ENCODE assay signal across 26 cellular contexts in the genomic region with DNA sequence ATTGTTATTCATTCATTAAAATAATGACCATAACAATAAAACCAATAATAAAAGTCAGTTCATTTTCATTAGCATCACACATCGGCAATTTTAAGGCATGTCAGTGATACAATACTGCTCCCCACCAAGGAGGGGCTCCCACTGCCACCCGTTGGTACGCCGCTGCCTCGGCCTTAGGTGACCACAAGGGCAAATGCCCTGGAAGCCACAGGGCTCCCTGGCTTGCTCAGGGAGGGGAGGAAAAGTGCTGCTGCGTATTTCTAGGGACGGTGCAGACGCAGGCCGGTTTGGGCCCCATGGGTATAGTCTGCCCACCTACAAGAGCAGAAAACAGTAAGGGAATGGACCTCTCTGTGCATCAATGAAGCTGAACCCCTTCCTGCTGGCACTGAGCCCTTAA.
"Had no signal": no experiment of that assay in that cellular context is flagged by ENCODE, and none has a peak within 500 bp of the region (broad histone marks: within the 10 kb centered on the region; RNA-seq: fewer than 3 reads in every experiment).

No MANE protein-coding gene starts in this region.

- H3K27ac ChIP-seq: left lung, lower lobe of right lung, ovary, right atrium auricular region, right lobe of liver, stomach, testis, thyroid gland, transverse colon, upper lobe of left lung, vagina had no signal

- H3K4me3 Mint-ChIP-seq: immature natural killer cell; naive thymus-derived CD8-positive, alpha-beta T cell; nephron; neural crest cell; stimulated activated naive B cell treated with anti-CD40 and anti-IgM and Interleukin-4, amounts not matched to agents 10 μg/mL and 1 μg/mL and 100 μg/mL, for 72 hours had no signal

- ATAC-seq: left colon; left lung; lower lobe of right lung; naive thymus-derived CD8-positive, alpha-beta T cell; right lobe of liver; stimulated activated naive CD8-positive, alpha-beta T cell treated with anti-CD3 and anti-CD28 coated beads, Interleukin-15, Interleukin-2, amounts not matched to agents 100 U/mL and 50 U/mL, for 24 hours had no signal

- H3K9me3 Mint-ChIP-seq: immature natural killer cell; naive thymus-derived CD8-positive, alpha-beta T cell; nephron; neural crest cell; stimulated activated naive B cell treated with anti-CD40 and anti-IgM and Interleukin-4, amounts not matched to agents 10 μg/mL and 1 μg/mL and 100 μg/mL, for 72 hours had no signal

- H3K4me1 ChIP-seq: left lung, lower lobe of right lung, right lobe of liver had no signal

- H3K9me3 ChIP-seq: left lung, lower lobe of right lung, ovary, right atrium auricular region, right lobe of liver, stomach, testis, thyroid gland, transverse colon, upper lobe of left lung, vagina had no signal

- H3K36me3 Mint-ChIP-seq: immature natural killer cell; naive thymus-derived CD8-positive, alpha-beta T cell; stimulated activated naive B cell treated with anti-CD40 and anti-IgM and Interleukin-4, amounts not matched to agents 10 μg/mL and 1 μg/mL and 100 μg/mL, for 72 hours had no signal

- DNase-seq: hypothalamus; immature natural killer cell; kidney; left colon; left lung; lower lobe of right lung; mammary epithelial cell; mesenchymal stem cell; ovary; right lobe of liver; stimulated activated CD4-positive, alpha-beta T cell treated with anti-CD3 and anti-CD28 coated beads, Interleukin-1b, Interleukin-23, amount 100 ng/mL, for 48 hours; stimulated activated CD4-positive, alpha-beta T cell treated with anti-CD3 and anti-CD28 coated beads, Interleukin-2, amount 100 ng/mL, for 48 hours; stimulated activated naive B cell treated with anti-CD40 and anti-IgM and Interleukin-4, amounts not matched to agents 10 μg/mL and 1 μg/mL and 100 μg/mL, for 72 hours; stimulated activated naive CD8-positive, alpha-beta T cell treated with anti-CD3 and anti-CD28 coated beads, Interleukin-15, Interleukin-2, amounts not matched to agents 100 U/mL and 50 U/mL, for 24 hours; stomach; testis; thyroid gland; transverse colon; upper lobe of left lung had no signal

- H3K27ac Mint-ChIP-seq: immature natural killer cell; naive thymus-derived CD8-positive, alpha-beta T cell; nephron; progenitor cell of endocrine pancreas; stimulated activated naive B cell treated with anti-CD40 and anti-IgM and Interleukin-4, amounts not matched to agents 10 μg/mL and 1 μg/mL and 100 μg/mL, for 72 hours had no signal

- H3K4me3 ChIP-seq: left lung, lower lobe of right lung, ovary, right atrium auricular region, right lobe of liver, smooth muscle cell, stomach, testis, thyroid gland, transverse colon, upper lobe of left lung, vagina had no signal

- H3K4me2 ChIP-seq: smooth muscle cell had no signal

- H3K27me3 ChIP-seq: ovary, right atrium auricular region, right lobe of liver, testis, thyroid gland, upper lobe of left lung, vagina had no signal

- H3K36me3 ChIP-seq: left lung, lower lobe of right lung, ovary, right atrium auricular region, right lobe of liver, stomach, thyroid gland, transverse colon, upper lobe of left lung, vagina had no signal
